Comparison of ENCODE assay signal across 9 cellular contexts in the genomic region with DNA sequence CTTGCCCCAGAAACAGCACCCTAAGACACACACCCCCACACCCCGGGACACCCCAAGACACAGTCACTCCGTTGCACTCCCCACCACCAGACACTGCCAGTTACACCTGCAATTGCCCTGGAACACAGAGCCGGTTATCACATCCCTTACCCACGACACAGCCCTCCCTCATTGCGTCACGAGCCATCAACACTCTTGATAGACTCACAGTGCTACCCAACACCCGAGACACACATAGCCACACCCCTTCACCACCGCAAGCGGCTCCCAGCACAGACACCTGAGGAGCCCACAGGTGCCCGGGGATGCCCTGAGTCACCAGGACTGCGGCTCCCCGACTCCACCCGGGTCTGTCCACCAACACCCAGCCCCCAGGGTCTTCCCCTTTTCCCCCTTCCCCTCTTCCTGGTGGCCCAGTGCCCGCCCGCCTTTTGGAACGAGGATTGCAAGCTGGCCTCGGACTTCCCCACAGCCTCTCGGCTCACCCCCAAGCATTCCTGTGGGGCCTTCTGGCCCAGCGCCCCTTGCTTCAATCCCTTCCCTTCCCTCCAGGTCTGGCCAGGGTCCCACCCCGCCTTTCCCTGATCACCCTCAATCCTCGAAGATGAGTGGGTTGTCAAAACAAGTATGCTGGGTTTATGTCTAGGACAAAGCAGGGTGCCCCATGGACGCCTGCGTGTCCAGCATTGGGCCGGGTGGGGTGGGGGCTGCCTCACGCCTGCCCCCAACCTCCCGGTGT. TPM values are rescaled to one million over a fixed set of nuclear protein-coding genes. Genes with fewer than 3 reads are reported as not detected.
DNase-seq lines count a peak whose midpoint lies in the region; ATAC-seq and TF ChIP-seq lines count a peak whose summit lies in the region.
"Had no signal": no experiment of that assay in that cellular context is flagged by ENCODE, and none has a peak within 500 bp of the region (broad histone marks: within the 10 kb centered on the region; RNA-seq: fewer than 3 reads in every experiment).

No MANE protein-coding gene starts in this region.

- H3K4me1 Mint-ChIP-seq in neural progenitor cell, result peaks cover 19% of the 10 kb centered on the region

- peaks cover 13% of the 10 kb centered on the region for H3K27me3 Mint-ChIP-seq in neural progenitor cell (ENCODE audit: insufficient read depth, low read depth)

- peaks cover 20% of the 10 kb centered on the region for H4K20me1 ChIP-seq in neural progenitor cell (ENCODE audit: low read depth)

- no peak for TF ChIP-seq CTCF in colonic mucosa (IDR thresholded peaks at IDR 0.05)
- TF ChIP-seq CTCF in neural progenitor cell (IDR thresholded peaks at IDR 0.05), result no peak

- H3K27ac ChIP-seq in colonic mucosa (no peak overlapping the region), neural progenitor cell (no peak overlapping the region)

- DNase-seq in SKM-1 treated with dmso at 0.1 percent for 144 hours (lab: John Stamatoyannopoulos, UW; ENCODE audit: unreplicated experiment) (peak; percentile 33), SKM-1 (lab: John Stamatoyannopoulos, UW; ENCODE audit: unreplicated experiment) (no peak), NCI-H82 treated with DMSO at 0.1 percent for 48 hours (lab: John Stamatoyannopoulos, UW; ENCODE audit: unreplicated experiment) (peak; percentile 15), colonic mucosa (peak; percentile 60), neural progenitor cell (ENCODE audit: low spot score) (no peak), posterior vena cava (ENCODE audit: low spot score) (no peak)

- ATAC-seq in HG03432 (IDR thresholded peaks at IDR 0.05; ENCODE audit: unreplicated experiment) (no peak), HG03354 (IDR thresholded peaks at IDR 0.05; ENCODE audit: poor library complexity, severe bottlenecking, unreplicated experiment) (no peak)

- intact Hi-C loops in colonic mucosa (cut with DNase I), result loop anchor here (10.0 kb wide), 1 partner anchor 332 kb away; no protein-coding TSS in a partner anchor
- intact Hi-C loops in posterior vena cava (cut with DNase I), result loop anchor here in 1 of 2 donors (10.0 kb wide), 1 partner anchor 122 kb away; no protein-coding TSS in a partner anchor

- peaks cover 5% of the 10 kb centered on the region for H3K36me3 Mint-ChIP-seq in neural progenitor cell

- no peak overlapping the region for H3K4me3 ChIP-seq in colonic mucosa
- H3K4me3 ChIP-seq in neural progenitor cell, result no peak overlapping the region

- peak overlapping the region; percentile 81 for H3K27ac Mint-ChIP-seq in neural progenitor cell

- no peaks in the 10 kb centered on the region for H3K79me2 ChIP-seq in neural progenitor cell (ENCODE audit: low read depth)

- H3F3A ChIP-seq in neural progenitor cell (ENCODE audit: low read depth), result peaks cover 15% of the 10 kb centered on the region

- H3K4me2 ChIP-seq in neural progenitor cell, result no peak overlapping the region

- no peak overlapping the region for H2AFZ ChIP-seq in neural progenitor cell (replicated peaks)

- H3K9me3 ChIP-seq in colonic mucosa (no peaks in the 10 kb centered on the region), neural progenitor cell (ENCODE audit: low read depth) (no peaks in the 10 kb centered on the region)

- peaks cover 9% of the 10 kb centered on the region for H3K4me1 ChIP-seq in colonic mucosa
- H3K4me1 ChIP-seq in neural progenitor cell, result peaks cover 23% of the 10 kb centered on the region

- no peak overlapping the region for H3K9ac ChIP-seq in colonic mucosa (ENCODE audit: low read depth in 2 of 2, low read length in 2 of 2)
- no peak overlapping the region for H3K9ac ChIP-seq in neural progenitor cell

- H3K36me3 ChIP-seq in colonic mucosa (peaks cover 6% of the 10 kb centered on the region), neural progenitor cell (no peaks in the 10 kb centered on the region)

- H3K4me3 Mint-ChIP-seq in neural progenitor cell, result peak overlapping the region; percentile 6

- H3K27me3 ChIP-seq in colonic mucosa, result peaks cover 27% of the 10 kb centered on the region
- peaks cover 4% of the 10 kb centered on the region for H3K27me3 ChIP-seq in neural progenitor cell

- H3K9me3 Mint-ChIP-seq in neural progenitor cell, result no peaks in the 10 kb centered on the region

RNA-seq across cellular contexts. Expression of a gene that starts 1.7 kb away (rescaled TPM):
- under 1 TPM; 0.35 to 0.72 TPM for total RNA-seq in colonic mucosa
- not detected in 2 replicates for total RNA-seq in neural progenitor cell (ENCODE audit: low replicate concordance)
- 1 to 10 TPM in 1 of 2 donors, under 1 TPM in 1; 0.95 to 1.6 TPM for total RNA-seq in posterior vena cava
- total RNA-seq: SK-MEL-5 had no signal

RNA-seq across cellular contexts. Expression of a gene that starts 19.1 kb away (rescaled TPM):
- total RNA-seq in colonic mucosa (100 to 1,000 TPM; 281 to 404 TPM), neural progenitor cell (ENCODE audit: low replicate concordance) (23.6 and 83.6 TPM in 2 replicates), posterior vena cava (10 to 100 TPM; 43.5 to 46.1 TPM)

RNA-seq across cellular contexts. Expression of a gene that starts 41.4 kb away (rescaled TPM):
- total RNA-seq in colonic mucosa (100 to 1,000 TPM; 127 to 148 TPM), neural progenitor cell (ENCODE audit: low replicate concordance) (61.4 and 61.9 TPM in 2 replicates), posterior vena cava (10 to 100 TPM; 56.2 to 63.2 TPM)

RNA-seq across cellular contexts. Expression of a gene that starts 43.7 kb away (rescaled TPM):
- total RNA-seq in colonic mucosa (10 to 100 TPM; 35.9 to 37.5 TPM), neural progenitor cell (ENCODE audit: low replicate concordance) (29.0 and 98.6 TPM in 2 replicates), posterior vena cava (100 to 1,000 TPM; 135 to 173 TPM)

RNA-seq across cellular contexts. Expression of a gene that starts 52.6 kb away (rescaled TPM):
- total RNA-seq in colonic mucosa, result 100 to 1,000 TPM; 136 to 201 TPM
- 41.9 and 96.4 TPM in 2 replicates for total RNA-seq in neural progenitor cell (ENCODE audit: low replicate concordance)
- 10 to 100 TPM; 36.8 to 56.6 TPM for total RNA-seq in posterior vena cava

Comparison
In these comparisons a context has a peak if more than half of its experiments do, and no peak if none do; other contexts are left out.
1. DNase-seq: peak in SKM-1 treated with dmso at 0.1 percent for 144 hours (single experiment), NCI-H82 treated with DMSO at 0.1 percent for 48 hours (single experiment) and colonic mucosa (single experiment); none in SKM-1 (single experiment), neural progenitor cell (single experiment) and posterior vena cava (single experiment).